In the genomic region with DNA sequence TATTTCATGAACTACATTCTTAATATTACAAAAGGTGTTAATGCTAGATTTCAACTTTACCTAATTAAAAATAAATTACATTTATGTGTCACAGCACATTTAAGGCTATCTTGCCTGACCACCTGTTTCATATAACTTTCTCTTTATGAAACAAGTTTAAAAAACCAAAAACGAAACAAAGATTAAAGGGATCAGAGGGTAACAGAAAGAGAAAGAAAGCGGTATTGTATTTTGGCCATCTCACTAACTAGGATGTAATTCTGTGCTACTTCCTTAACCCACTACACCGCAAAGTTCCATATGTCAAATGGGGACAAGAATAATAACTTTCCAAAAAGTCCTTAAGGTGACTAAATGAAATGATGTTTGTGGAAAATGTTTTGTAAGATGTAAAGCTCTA, we compare ENCODE assay signal across 1 cellular context.
TF ChIP-seq lines count a peak whose summit lies in the region.

No MANE protein-coding gene starts in this region.

TF ChIP-seq in GM23338, 12 proteins besides CTCF, POLR2A, EP300 and RAD21 (continued from another document):
- TF ChIP-seq, protein P1, sequence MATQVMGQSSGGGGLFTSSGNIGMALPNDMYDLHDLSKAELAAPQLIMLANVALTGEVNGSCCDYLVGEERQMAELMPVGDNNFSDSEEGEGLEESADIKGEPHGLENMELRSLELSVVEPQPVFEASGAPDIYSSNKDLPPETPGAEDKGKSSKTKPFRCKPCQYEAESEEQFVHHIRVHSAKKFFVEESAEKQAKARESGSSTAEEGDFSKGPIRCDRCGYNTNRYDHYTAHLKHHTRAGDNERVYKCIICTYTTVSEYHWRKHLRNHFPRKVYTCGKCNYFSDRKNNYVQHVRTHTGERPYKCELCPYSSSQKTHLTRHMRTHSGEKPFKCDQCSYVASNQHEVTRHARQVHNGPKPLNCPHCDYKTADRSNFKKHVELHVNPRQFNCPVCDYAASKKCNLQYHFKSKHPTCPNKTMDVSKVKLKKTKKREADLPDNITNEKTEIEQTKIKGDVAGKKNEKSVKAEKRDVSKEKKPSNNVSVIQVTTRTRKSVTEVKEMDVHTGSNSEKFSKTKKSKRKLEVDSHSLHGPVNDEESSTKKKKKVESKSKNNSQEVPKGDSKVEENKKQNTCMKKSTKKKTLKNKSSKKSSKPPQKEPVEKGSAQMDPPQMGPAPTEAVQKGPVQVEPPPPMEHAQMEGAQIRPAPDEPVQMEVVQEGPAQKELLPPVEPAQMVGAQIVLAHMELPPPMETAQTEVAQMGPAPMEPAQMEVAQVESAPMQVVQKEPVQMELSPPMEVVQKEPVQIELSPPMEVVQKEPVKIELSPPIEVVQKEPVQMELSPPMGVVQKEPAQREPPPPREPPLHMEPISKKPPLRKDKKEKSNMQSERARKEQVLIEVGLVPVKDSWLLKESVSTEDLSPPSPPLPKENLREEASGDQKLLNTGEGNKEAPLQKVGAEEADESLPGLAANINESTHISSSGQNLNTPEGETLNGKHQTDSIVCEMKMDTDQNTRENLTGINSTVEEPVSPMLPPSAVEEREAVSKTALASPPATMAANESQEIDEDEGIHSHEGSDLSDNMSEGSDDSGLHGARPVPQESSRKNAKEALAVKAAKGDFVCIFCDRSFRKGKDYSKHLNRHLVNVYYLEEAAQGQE (IDR thresholded peaks at IDR 0.05; ENCODE audit: unreplicated experiment): no peak
- TF ChIP-seq, protein P2, sequence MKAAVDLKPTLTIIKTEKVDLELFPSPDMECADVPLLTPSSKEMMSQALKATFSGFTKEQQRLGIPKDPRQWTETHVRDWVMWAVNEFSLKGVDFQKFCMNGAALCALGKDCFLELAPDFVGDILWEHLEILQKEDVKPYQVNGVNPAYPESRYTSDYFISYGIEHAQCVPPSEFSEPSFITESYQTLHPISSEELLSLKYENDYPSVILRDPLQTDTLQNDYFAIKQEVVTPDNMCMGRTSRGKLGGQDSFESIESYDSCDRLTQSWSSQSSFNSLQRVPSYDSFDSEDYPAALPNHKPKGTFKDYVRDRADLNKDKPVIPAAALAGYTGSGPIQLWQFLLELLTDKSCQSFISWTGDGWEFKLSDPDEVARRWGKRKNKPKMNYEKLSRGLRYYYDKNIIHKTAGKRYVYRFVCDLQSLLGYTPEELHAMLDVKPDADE (IDR thresholded peaks at IDR 0.05): no peak
